1 cellular context compared by ENCODE assay signal in genomic region chr16:75063549-75064082, GRCh38.
TF ChIP-seq lines count a peak whose summit lies in the region.

No MANE protein-coding gene starts in this region.

TF ChIP-seq in HepG2, 621 proteins besides CTCF, POLR2A, EP300 and RAD21 (continued from another document):
- TF ChIP-seq ZBTB10 (CRISPR knock-in tag; IDR thresholded peaks at IDR 0.05; ENCODE audit: borderline replicate concordance) = no peak
- no peak for TF ChIP-seq ZBTB8A (CRISPR knock-in tag; IDR thresholded peaks at IDR 0.05; ENCODE audit: borderline replicate concordance, low read depth)
- no peak for TF ChIP-seq THYN1 (CRISPR knock-in tag; IDR thresholded peaks at IDR 0.05; ENCODE audit: borderline replicate concordance, low read depth)
- TF ChIP-seq ATF1 (CRISPR knock-in tag; IDR thresholded peaks at IDR 0.05) = no peak
- TF ChIP-seq ZNF598 (CRISPR knock-in tag; IDR thresholded peaks at IDR 0.05; ENCODE audit: borderline replicate concordance) = no peak
- no peak for TF ChIP-seq MIER2 (CRISPR knock-in tag; IDR thresholded peaks at IDR 0.05)
- no peak for TF ChIP-seq KDM2A (CRISPR knock-in tag; IDR thresholded peaks at IDR 0.05; ENCODE audit: borderline replicate concordance, low read depth)
- no peak for TF ChIP-seq SOX5 (CRISPR knock-in tag; IDR thresholded peaks at IDR 0.05; ENCODE audit: borderline replicate concordance)
- TF ChIP-seq HNF1A (IDR thresholded peaks at IDR 0.05; ENCODE audit: low read depth) = no peak
- TF ChIP-seq HNF1A (CRISPR knock-in tag; IDR thresholded peaks at IDR 0.05; ENCODE audit: borderline replicate concordance) = no peak
- no peak for TF ChIP-seq MAFF (IDR thresholded peaks at IDR 0.05; ENCODE audit: low read depth, low read length)
- TF ChIP-seq ZNF850 (CRISPR knock-in tag; conservative IDR thresholded peaks at IDR 0.05) = no peak
- no peak for TF ChIP-seq YEATS4 (CRISPR knock-in tag; IDR thresholded peaks at IDR 0.05; ENCODE audit: borderline replicate concordance)
- TF ChIP-seq SRY (CRISPR knock-in tag; IDR thresholded peaks at IDR 0.05) = no peak
- no peak for TF ChIP-seq ZNF672 (CRISPR knock-in tag; IDR thresholded peaks at IDR 0.05)
- TF ChIP-seq ZGPAT (CRISPR knock-in tag; IDR thresholded peaks at IDR 0.05) = no peak
TF ChIP-seq in HepG2: peak in this region for 0.
